Comparison of ENCODE assay signal across 1 cellular context in the genomic region with DNA sequence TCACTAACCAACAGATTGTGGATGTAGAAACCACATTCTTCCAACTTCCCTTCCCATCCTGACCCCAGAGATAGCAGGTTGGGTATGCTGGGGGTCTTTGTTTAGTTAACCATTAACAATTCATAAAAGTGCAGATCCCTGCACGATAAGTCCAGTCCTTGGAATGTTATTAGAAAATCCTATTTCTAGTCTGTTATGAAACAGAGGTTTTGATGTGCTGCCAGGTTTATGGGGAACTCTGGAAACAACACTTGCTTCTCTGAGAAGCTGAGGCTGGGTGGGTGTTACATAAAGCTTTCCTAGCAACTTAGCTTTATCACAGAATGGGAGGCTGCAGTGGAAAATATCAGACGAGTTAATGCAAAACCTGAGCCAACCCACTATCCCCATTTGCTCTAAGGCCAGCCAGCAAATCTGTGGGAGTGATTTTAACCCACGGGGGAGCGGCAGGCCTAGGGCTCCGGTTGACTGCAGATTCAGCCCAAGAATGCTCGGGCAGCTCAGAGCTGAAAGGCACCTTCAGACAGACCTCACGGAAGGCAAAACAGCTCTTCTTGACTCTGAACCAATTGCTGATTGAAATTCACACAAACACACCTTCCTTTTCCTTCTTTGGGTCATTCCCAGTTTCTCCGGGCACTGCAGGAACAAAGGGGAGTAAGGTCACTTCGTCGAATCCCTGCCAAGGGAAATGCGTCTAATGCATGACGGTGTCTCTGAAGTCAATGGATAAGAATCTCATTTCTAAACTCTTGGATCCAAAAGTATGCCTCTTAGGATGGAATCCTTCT.
TF ChIP-seq lines count a peak whose summit lies in the region.

No MANE protein-coding gene starts in this region.

TF ChIP-seq in GM23338, 12 proteins besides CTCF, POLR2A, EP300 and RAD21 (continued from another document):
- no peak for TF ChIP-seq ZNF462 (CRISPR knock-in tag; IDR thresholded peaks at IDR 0.05)
- TF ChIP-seq EZH2 (IDR thresholded peaks at IDR 0.05; ENCODE audit: low read depth, unreplicated experiment): no peak
